In the genomic region with DNA sequence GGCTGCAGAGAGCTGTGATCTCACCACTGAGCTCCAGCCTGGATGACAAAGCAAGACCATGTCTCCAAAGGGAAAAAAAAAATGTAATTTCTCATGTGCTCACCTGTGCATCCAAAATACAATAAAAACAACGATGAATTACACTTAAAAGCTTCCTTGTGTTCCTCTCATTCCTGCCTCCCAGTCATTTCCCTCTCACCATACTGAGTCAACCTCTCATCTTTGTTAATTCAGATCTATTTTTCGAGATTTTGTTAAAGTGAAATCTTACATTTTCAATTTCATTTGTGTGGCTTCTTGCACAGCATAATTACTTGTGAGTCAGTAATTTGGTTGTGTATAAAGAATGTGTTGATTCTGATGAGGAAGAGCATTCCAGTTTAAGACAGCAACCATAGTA, we compare ENCODE assay signal across 28 cellular contexts.
"Had no signal": no experiment of that assay in that cellular context is flagged by ENCODE, and none has a peak within 500 bp of the region (broad histone marks: within the 10 kb centered on the region; RNA-seq: fewer than 3 reads in every experiment).

No MANE protein-coding gene starts in this region.

- H3K27me3 ChIP-seq: neural progenitor cell, ovary, right lobe of liver, sigmoid colon, suprapubic skin, testis, tibial artery, transverse colon, upper lobe of right lung, vagina had no signal

- ATAC-seq: naive thymus-derived CD4-positive, alpha-beta T cell; psoas muscle; right cardiac atrium; right lobe of liver; stimulated activated memory B cell treated with anti-CD40 and anti-IgM and Interleukin-4, amounts not matched to agents 10 μg/mL and 1 μg/mL and 100 μg/mL, for 72 hours; stimulated activated naive CD8-positive, alpha-beta T cell treated with anti-CD3 and anti-CD28 coated beads, Interleukin-15, amount 100 ng/mL, for 72 hours; stimulated activated naive CD8-positive, alpha-beta T cell treated with anti-CD3 and anti-CD28 coated beads, Interleukin-15, Interleukin-2, amounts not matched to agents 100 U/mL and 50 U/mL, for 24 hours; upper lobe of right lung had no signal

- DNase-seq: naive thymus-derived CD4-positive, alpha-beta T cell; occipital lobe; ovary; posterior cingulate gyrus; psoas muscle; right cardiac atrium; right lobe of liver; sigmoid colon; small intestine; stimulated activated CD4-positive, alpha-beta T cell treated with anti-CD3 and anti-CD28 coated beads, Interleukin-15, amount 100 ng/mL, for 24 hours; stimulated activated CD4-positive, alpha-beta T cell treated with anti-CD3 and anti-CD28 coated beads, Interleukin-2, amount 100 ng/mL, for 24 hours; stimulated activated CD4-positive, alpha-beta T cell treated with anti-CD3 and anti-CD28 coated beads, Interleukin-2, amount 100 ng/mL, for 48 hours; stimulated activated CD4-positive, alpha-beta T cell treated with anti-CD3 and anti-CD28 coated beads, Interleukin-4, amount 100 ng/mL, for 24 hours; stimulated activated naive CD4-positive, alpha-beta T cell; stimulated activated naive CD8-positive, alpha-beta T cell treated with anti-CD3 and anti-CD28 coated beads, Interleukin-15, amount 100 ng/mL, for 72 hours; stimulated activated naive CD8-positive, alpha-beta T cell treated with anti-CD3 and anti-CD28 coated beads, Interleukin-15, Interleukin-2, amounts not matched to agents 100 U/mL and 50 U/mL, for 24 hours; substantia nigra; testis; tibial artery; transverse colon; upper lobe of right lung had no signal

- H3K36me3 ChIP-seq: neural progenitor cell, ovary, right lobe of liver, sigmoid colon, suprapubic skin, tibial artery, transverse colon, upper lobe of right lung, vagina had no signal

- H3K36me3 Mint-ChIP-seq: naive thymus-derived CD4-positive, alpha-beta T cell; neural progenitor cell; stimulated activated memory B cell treated with anti-CD40 and anti-IgM and Interleukin-4, amounts not matched to agents 10 μg/mL and 1 μg/mL and 100 μg/mL, for 72 hours; type B pancreatic cell had no signal

- H3K4me3 ChIP-seq: neural progenitor cell, ovary, psoas muscle, right lobe of liver, sigmoid colon, suprapubic skin, testis, tibial artery, transverse colon, upper lobe of right lung, vagina had no signal

- H3K4me3 Mint-ChIP-seq: naive thymus-derived CD4-positive, alpha-beta T cell; nephron; neural progenitor cell; stimulated activated memory B cell treated with anti-CD40 and anti-IgM and Interleukin-4, amounts not matched to agents 10 μg/mL and 1 μg/mL and 100 μg/mL, for 72 hours; stimulated activated naive CD8-positive, alpha-beta T cell treated with anti-CD3 and anti-CD28 coated beads, Interleukin-15, amount 100 ng/mL, for 72 hours; type B pancreatic cell had no signal

- H3K27ac Mint-ChIP-seq: naive thymus-derived CD4-positive, alpha-beta T cell; nephron; neural progenitor cell; progenitor cell of endocrine pancreas; stimulated activated memory B cell treated with anti-CD40 and anti-IgM and Interleukin-4, amounts not matched to agents 10 μg/mL and 1 μg/mL and 100 μg/mL, for 72 hours; stimulated activated naive CD8-positive, alpha-beta T cell treated with anti-CD3 and anti-CD28 coated beads, Interleukin-15, amount 100 ng/mL, for 72 hours; type B pancreatic cell had no signal

- H3K4me1 Mint-ChIP-seq: nephron; neural progenitor cell; stimulated activated memory B cell treated with anti-CD40 and anti-IgM and Interleukin-4, amounts not matched to agents 10 μg/mL and 1 μg/mL and 100 μg/mL, for 72 hours had no signal

- H3K27me3 Mint-ChIP-seq: naive thymus-derived CD4-positive, alpha-beta T cell; progenitor cell of endocrine pancreas; stimulated activated memory B cell treated with anti-CD40 and anti-IgM and Interleukin-4, amounts not matched to agents 10 μg/mL and 1 μg/mL and 100 μg/mL, for 72 hours; type B pancreatic cell had no signal

- H3K9me3 ChIP-seq: ovary, psoas muscle, right lobe of liver, sigmoid colon, suprapubic skin, testis, tibial artery, transverse colon, upper lobe of right lung, vagina had no signal

- H3K9me3 Mint-ChIP-seq: naive thymus-derived CD4-positive, alpha-beta T cell; nephron; neural progenitor cell; stimulated activated memory B cell treated with anti-CD40 and anti-IgM and Interleukin-4, amounts not matched to agents 10 μg/mL and 1 μg/mL and 100 μg/mL, for 72 hours; stimulated activated naive CD8-positive, alpha-beta T cell treated with anti-CD3 and anti-CD28 coated beads, Interleukin-15, amount 100 ng/mL, for 72 hours; type B pancreatic cell had no signal
